18 cellular contexts compared by ENCODE assay signal in the genomic region with DNA sequence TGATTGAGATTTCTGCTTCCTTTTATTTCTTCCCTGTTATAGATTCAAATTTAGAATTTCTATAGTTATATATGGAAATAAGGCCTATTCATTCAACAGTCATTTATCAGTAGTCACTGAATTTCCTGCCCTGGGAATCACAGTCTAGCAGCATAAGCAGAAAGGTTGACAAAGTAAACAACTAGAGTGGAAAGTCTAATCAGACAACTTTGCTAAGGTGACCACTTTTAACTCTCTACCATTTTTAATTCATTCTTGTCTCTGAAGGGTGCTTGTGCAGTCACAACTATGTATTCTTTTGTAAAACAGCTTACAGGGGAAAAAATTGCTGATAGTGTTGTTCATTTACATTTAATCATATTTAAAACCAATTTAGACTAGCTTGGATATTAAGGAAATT.
DNase-seq lines count a peak whose midpoint lies in the region; ATAC-seq, FAIRE-seq and TF ChIP-seq lines count a peak whose summit lies in the region.
"Had no signal": no experiment of that assay in that cellular context is flagged by ENCODE, and none has a peak within 500 bp of the region (broad histone marks: within the 10 kb centered on the region; RNA-seq: fewer than 3 reads in every experiment).

No MANE protein-coding gene starts in this region.

- peaks cover 4% of the 10 kb centered on the region for H3K4me1 Mint-ChIP-seq in activated CD4-positive, alpha-beta T cell treated with anti-CD3 and anti-CD28 coated beads, Interleukin-2, amount 10 ng/mL, durations not matched to agents 24 days and 14 days
- H3K4me1 Mint-ChIP-seq: CD8-positive, alpha-beta memory T cell had no signal

- no peak overlapping the region for H3K4me3 Mint-ChIP-seq in activated CD4-positive, alpha-beta T cell treated with anti-CD3 and anti-CD28 coated beads, Interleukin-2, amount 10 ng/mL, durations not matched to agents 24 days and 14 days
- H3K4me3 Mint-ChIP-seq: CD8-positive, alpha-beta memory T cell had no signal

- H3K4me1 ChIP-seq in left lung = no peaks in the 10 kb centered on the region
- no peaks in the 10 kb centered on the region for H3K4me1 ChIP-seq in smooth muscle cell (ENCODE audit: low read depth)

- FAIRE-seq in bronchial epithelial cell (lab: Jason Lieb, UNC) = no peak
- FAIRE-seq: H54 had no signal

- H3K36me3 ChIP-seq in bronchial epithelial cell (ENCODE audit: control insufficient read depth, insufficient read depth, low read length) (no peaks in the 10 kb centered on the region), left lung (no peaks in the 10 kb centered on the region), smooth muscle cell (ENCODE audit: low read depth) (no peaks in the 10 kb centered on the region)

- CTCF ChIA-PET in HEK293T (lab: Yijun Ruan, JAX) = no interaction called here

- H3K9me3 ChIP-seq in left lung (no peaks in the 10 kb centered on the region), smooth muscle cell (replicated peaks; ENCODE audit: low read depth) (no peaks in the 10 kb centered on the region)

- H3K9me3 Mint-ChIP-seq in activated CD4-positive, alpha-beta T cell treated with anti-CD3 and anti-CD28 coated beads, Interleukin-2, amount 10 ng/mL, durations not matched to agents 24 days and 14 days = peaks cover 3% of the 10 kb centered on the region

- no peak overlapping the region for H2AFZ ChIP-seq in smooth muscle cell (ENCODE audit: low read depth)

- no peaks in the 10 kb centered on the region for H3F3A ChIP-seq in smooth muscle cell (ENCODE audit: low read depth)

- DNase-seq in DMS53 (lab: John Stamatoyannopoulos, UW) (peak; percentile 33), DMS53 treated with DMSO at 0.1 percent for 48 hours (lab: John Stamatoyannopoulos, UW; ENCODE audit: unreplicated experiment) (no peak), bronchial epithelial cell (ENCODE audit: low read depth) (peak; percentile 45), left lung (no peak), smooth muscle cell (lab: John Stamatoyannopoulos, UW; ENCODE audit: unreplicated experiment) (no peak), HEK293T (ENCODE audit: extremely low spot score) (no peak), NCI-H1105 treated with DMSO at 0.1 percent for 48 hours (lab: John Stamatoyannopoulos, UW) (no peak)
- no peak for DNase-seq in activated CD4-positive, alpha-beta T cell treated with anti-CD3 and anti-CD28 coated beads, Interleukin-2, amount 10 ng/mL, durations not matched to agents 24 days and 14 days
- DNase-seq: CD8-positive, alpha-beta memory T cell; NCI-H1048; NCI-H1694; NCI-H345; NCI-H69; RPMI8226; SIG-M5 had no signal

- H3K27ac Mint-ChIP-seq in activated CD4-positive, alpha-beta T cell treated with anti-CD3 and anti-CD28 coated beads, Interleukin-2, amount 10 ng/mL, durations not matched to agents 24 days and 14 days = no peak overlapping the region
- H3K27ac Mint-ChIP-seq: CD8-positive, alpha-beta memory T cell had no signal

- intact Hi-C loops in left lung (cut with DNase I) = no loop called here
- intact Hi-C loops in activated CD4-positive, alpha-beta T cell treated with anti-CD3 and anti-CD28 coated beads, Interleukin-2, amount 10 ng/mL, durations not matched to agents 24 days and 14 days (cut with micrococcal nuclease) = no loop called here

- H3K79me2 ChIP-seq in smooth muscle cell (ENCODE audit: low read depth) = no peaks in the 10 kb centered on the region

- no peaks in the 10 kb centered on the region for H3K27me3 ChIP-seq in bronchial epithelial cell (ENCODE audit: control insufficient read depth, insufficient read depth, low read length)
- no peaks in the 10 kb centered on the region for H3K27me3 ChIP-seq in left lung
- H3K27me3 ChIP-seq in smooth muscle cell (ENCODE audit: low read depth) = no peaks in the 10 kb centered on the region

- no peaks in the 10 kb centered on the region for H3K36me3 Mint-ChIP-seq in activated CD4-positive, alpha-beta T cell treated with anti-CD3 and anti-CD28 coated beads, Interleukin-2, amount 10 ng/mL, durations not matched to agents 24 days and 14 days (ENCODE audit: low read depth)
- H3K36me3 Mint-ChIP-seq: CD8-positive, alpha-beta memory T cell had no signal

- POLR2A ChIA-PET in HEK293T (lab: Yijun Ruan, JAX) = no interaction called here

- H3K4me3 ChIP-seq in bronchial epithelial cell (ENCODE audit: low read depth, low read length) (no peak overlapping the region), left lung (no peak overlapping the region), smooth muscle cell (no peak overlapping the region)

- TF ChIP-seq CTCF in bronchial epithelial cell (IDR thresholded peaks at IDR 0.05; ENCODE audit: insufficient read depth, low read length, severe bottlenecking) (no peak), left lung (IDR thresholded peaks at IDR 0.05) (no peak), smooth muscle cell (IDR thresholded peaks at IDR 0.05; ENCODE audit: borderline replicate concordance, insufficient read depth, poor library complexity, severe bottlenecking) (no peak)

- H3K9ac ChIP-seq in smooth muscle cell (ENCODE audit: low read depth) = no peak overlapping the region
- H3K9ac ChIP-seq: KMS-11 had no signal

- no peaks in the 10 kb centered on the region for H4K20me1 ChIP-seq in smooth muscle cell (ENCODE audit: low read depth)

- peaks cover 2% of the 10 kb centered on the region for H3K27me3 Mint-ChIP-seq in activated CD4-positive, alpha-beta T cell treated with anti-CD3 and anti-CD28 coated beads, Interleukin-2, amount 10 ng/mL, durations not matched to agents 24 days and 14 days
- H3K27me3 Mint-ChIP-seq: CD8-positive, alpha-beta memory T cell had no signal

- H3K4me2 ChIP-seq in smooth muscle cell = no peak overlapping the region
- H3K4me2 ChIP-seq: KMS-11 had no signal

- peak; percentile 83 for ATAC-seq in left lung

- H3K27ac ChIP-seq in left lung (no peak overlapping the region), smooth muscle cell (ENCODE audit: low read depth) (peak overlapping the region; percentile 8)
- H3K27ac ChIP-seq: 22Rv1, KMS-11 had no signal

TF ChIP-seq in HEK293T, 16 proteins besides CTCF, POLR2A, EP300 and RAD21:
- TF ChIP-seq ELF4 (IDR thresholded peaks at IDR 0.05) = no peak
- TF ChIP-seq FOXM1 (IDR thresholded peaks at IDR 0.05; ENCODE audit: borderline replicate concordance) = no peak
- TF ChIP-seq BHLHE40 (IDR thresholded peaks at IDR 0.05; ENCODE audit: borderline replicate concordance) = no peak
- TF ChIP-seq FOXK2 (IDR thresholded peaks at IDR 0.05) = no peak
- no peak for TF ChIP-seq L3MBTL2 (conservative IDR thresholded peaks at IDR 0.05)
- TF ChIP-seq CTBP1 (IDR thresholded peaks at IDR 0.05; ENCODE audit: borderline replicate concordance) = no peak
- no peak for TF ChIP-seq NFRKB (IDR thresholded peaks at IDR 0.05)
- no peak for TF ChIP-seq ARNT (IDR thresholded peaks at IDR 0.05)
- no peak for TF ChIP-seq SUZ12 (IDR thresholded peaks at IDR 0.05)
- TF ChIP-seq SP1 (IDR thresholded peaks at IDR 0.05) = no peak
- TF ChIP-seq ZNF384 (IDR thresholded peaks at IDR 0.05) = no peak
TF ChIP-seq in HEK293T: peak in this region for 0.

Comparison
In these comparisons a context has a peak if more than half of its experiments do, and no peak if none do; other contexts are left out.
1. DNase-seq: peak in DMS53 (single experiment) and bronchial epithelial cell (single experiment); none in DMS53 treated with DMSO at 0.1 percent for 48 hours (single experiment), left lung (0 of 2), smooth muscle cell (single experiment), activated CD4-positive, alpha-beta T cell treated with anti-CD3 and anti-CD28 coated beads, Interleukin-2, amount 10 ng/mL, durations not matched to agents 24 days and 14 days (single experiment), HEK293T (single experiment) and NCI-H1105 treated with DMSO at 0.1 percent for 48 hours (single experiment).